27 cellular contexts compared by ENCODE assay signal in genomic region chr20:2219481-2220006, GRCh38.
"Had no signal": no experiment of that assay in that cellular context is flagged by ENCODE, and none has a peak within 500 bp of the region (broad histone marks: within the 10 kb centered on the region; RNA-seq: fewer than 3 reads in every experiment).

No MANE protein-coding gene starts in this region.

- H3K9me3 ChIP-seq: adrenal gland had no signal

- H3K4me3 Mint-ChIP-seq: activated CD8-positive, alpha-beta T cell treated with anti-CD3 and anti-CD28 coated beads for 36 hours; activated naive CD4-positive, alpha-beta T cell treated with anti-CD3 and anti-CD28 coated beads, Interleukin-2, amount 10 ng/mL, durations not matched to agents 7 days and 5 days; activated naive CD8-positive, alpha-beta T cell treated with anti-CD3 and anti-CD28 coated beads, Interleukin-2, amount 10 ng/mL, durations not matched to agents 7 days and 5 days; T-cell had no signal

- H3K27me3 ChIP-seq: adrenal gland had no signal

- H3K9me3 Mint-ChIP-seq: activated naive CD8-positive, alpha-beta T cell treated with anti-CD3 and anti-CD28 coated beads, Interleukin-2, amount 10 ng/mL, durations not matched to agents 7 days and 5 days had no signal

- ATAC-seq: activated CD8-positive, alpha-beta T cell treated with anti-CD3 and anti-CD28 coated beads for 36 hours; activated T-cell treated with anti-CD3 and anti-CD28 coated beads, Interleukin-2, amount 50 U/mL, for 72 hours; Panc1; Right ventricle myocardium inferior; T-cell had no signal

- DNase-seq: activated CD4-positive, alpha-beta T cell treated with anti-CD3 and anti-CD28 coated beads for 4 hours; activated CD8-positive, alpha-beta memory T cell treated with anti-CD3 and anti-CD28 coated beads, Interleukin-2, amount 50 U/mL, for 4 hours; activated CD8-positive, alpha-beta T cell treated with anti-CD3 and anti-CD28 coated beads for 36 hours; activated gamma-delta T cell treated with Interleukin-2 at 50 U/mL for 16 hours; activated naive CD4-positive, alpha-beta T cell treated with anti-CD3 and anti-CD28 coated beads, Interleukin-2, amount 10 ng/mL, durations not matched to agents 7 days and 5 days; activated naive CD8-positive, alpha-beta T cell treated with anti-CD3 and anti-CD28 coated beads, Interleukin-2, amount 10 ng/mL, durations not matched to agents 7 days and 5 days; activated T-cell treated with anti-CD3 and anti-CD28 coated beads, Interleukin-2, amount 50 U/mL, for 72 hours; adrenal gland; anterior cingulate cortex; cerebellar nuclear complex; KG1; NCI-H1105; NCI-H1436 treated with DMSO at 0.1 percent for 48 hours; NCI-H187; NCI-H2081 treated with DMSO at 0.1 percent for 48 hours; NCI-H446; NCI-H524; RPMI8226; T-cell; T-helper 2 cell; T1000 had no signal

- H3K27ac Mint-ChIP-seq: activated CD8-positive, alpha-beta T cell treated with anti-CD3 and anti-CD28 coated beads for 36 hours; activated naive CD4-positive, alpha-beta T cell treated with anti-CD3 and anti-CD28 coated beads, Interleukin-2, amount 10 ng/mL, durations not matched to agents 7 days and 5 days; activated naive CD8-positive, alpha-beta T cell treated with anti-CD3 and anti-CD28 coated beads, Interleukin-2, amount 10 ng/mL, durations not matched to agents 7 days and 5 days; activated T-cell treated with anti-CD3 and anti-CD28 coated beads, Interleukin-2, amount 50 U/mL, for 72 hours; activated T-helper 2 cell treated with anti-CD3 and anti-CD28 coated beads, Interferon-gamma antibody, Interleukin-2, Interleukin-4, amounts not matched to agents 10 μg/mL and 5 μg/mL and 100 μg/mL, durations not matched to agents 14 hours and 24 hours and 36 hours; T-cell had no signal

- H3K36me3 ChIP-seq: adrenal gland had no signal

- H3K4me3 ChIP-seq: adrenal gland, SK-N-MC had no signal

- FAIRE-seq: colon, TTC549 had no signal

- H3K27ac ChIP-seq: adrenal gland, SK-N-MC had no signal

- H3K36me3 Mint-ChIP-seq: T-cell had no signal
